ENCODE assay signal across 37 cellular contexts in the genomic region with DNA sequence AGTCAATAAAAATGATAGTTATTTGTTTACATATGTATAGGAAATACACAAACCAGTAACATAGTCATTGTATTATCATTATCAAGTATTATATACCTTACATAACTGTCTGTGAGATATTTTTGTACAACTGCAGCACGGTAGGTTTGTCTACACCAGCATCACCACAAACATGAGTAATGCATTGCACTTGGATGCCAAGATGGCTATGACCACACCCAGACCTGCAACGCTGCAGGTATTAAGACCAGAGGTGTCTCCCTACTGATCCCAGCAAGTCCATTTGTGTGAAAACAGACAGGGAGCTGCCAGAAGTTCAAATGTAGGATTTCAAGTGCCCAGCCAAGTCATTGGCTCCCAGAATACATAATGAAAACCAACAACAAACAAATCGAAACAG. TPM values are rescaled to one million over a fixed set of nuclear protein-coding genes. Genes with fewer than 3 reads are reported as not detected.
"Had no signal": no experiment of that assay in that cellular context is flagged by ENCODE, and none has a peak within 500 bp of the region (broad histone marks: within the 10 kb centered on the region; RNA-seq: fewer than 3 reads in every experiment).

No MANE protein-coding gene starts in this region.

- H3K36me3 ChIP-seq: brain microvascular endothelial cell, SJCRH30, WERI-Rb-1 had no signal

- H3K27me3 ChIP-seq: brain microvascular endothelial cell, SJCRH30 had no signal

- H3K4me2 ChIP-seq: PC-9 had no signal

- DNase-seq: activated CD4-positive, alpha-beta memory T cell treated with anti-CD3 and anti-CD28 coated beads, Interleukin-2, amount 10 ng/mL, durations not matched to agents 7 days and 5 days; activated CD4-positive, alpha-beta T cell treated with anti-CD3 and anti-CD28 coated beads for 1 hour; activated CD4-positive, alpha-beta T cell treated with anti-CD3 and anti-CD28 coated beads for 48 hours; activated CD4-positive, CD25-positive, alpha-beta regulatory T cell; activated CD8-positive, alpha-beta memory T cell treated with anti-CD3 and anti-CD28 coated beads for 24 hours; activated CD8-positive, alpha-beta memory T cell treated with anti-CD3 and anti-CD28 coated beads, Interleukin-2, amount 10 ng/mL, durations not matched to agents 7 days and 5 days; activated CD8-positive, alpha-beta memory T cell treated with anti-CD3 and anti-CD28 coated beads, Interleukin-2, amount 50 U/mL, for 48 hours; activated effector memory CD4-positive, alpha-beta T cell treated with Interleukin-2 at 50 U/mL for 16 hours; activated naive CD4-positive, alpha-beta T cell treated with anti-CD3 and anti-CD28 coated beads, Interleukin-2, amount 50 U/mL, for 16 hours; activated naive CD8-positive, alpha-beta T cell treated with anti-CD3 and anti-CD28 coated beads for 36 hours; activated T-cell treated with anti-CD3 and anti-CD28 coated beads, Interleukin-2, amount 50 U/mL, for 48 hours; amniotic stem cell; aorta; brain microvascular endothelial cell; Kasumi-1; KBM-7; MM.1S; MV-4-11; NCI-H1092 treated with DMSO at 0.1 percent for 48 hours; NCI-H1417; NCI-H146; NCI-H187; NCI-H2029 treated with DMSO at 0.1 percent for 48 hours; NCI-H2107; NCI-H2171; NCI-H510A; NCI-H526; NCI-H748 treated with DMSO at 0.1 percent for 48 hours; NK-92 treated with Interleukin-12 subunit alpha and Interleukin-12 subunit beta, amount 100 ng/mL, for 24 hours; PC-9; SHP77; SJCRH30; T1000; WERI-Rb-1 had no signal

- H3K4me1 ChIP-seq: SJCRH30 had no signal

- H3K27ac ChIP-seq: brain microvascular endothelial cell, PC-9, SJCRH30, SK-N-MC, WERI-Rb-1 had no signal

- H3K4me3 ChIP-seq: PC-9, SJCRH30, SK-N-MC had no signal

- FAIRE-seq: RCC 7860 had no signal

- H3K9me3 ChIP-seq: SJCRH30 had no signal

- ATAC-seq: activated CD8-positive, alpha-beta memory T cell treated with anti-CD3 and anti-CD28 coated beads, Interleukin-2, amount 10 ng/mL, durations not matched to agents 7 days and 5 days had no signal

- H2AFZ ChIP-seq: PC-9 had no signal

RNA-seq across cellular contexts. Expression of a gene that starts 34.2 kb away (rescaled TPM):
- total RNA-seq: activated CD4-positive, alpha-beta memory T cell treated with anti-CD3 and anti-CD28 coated beads, Interleukin-2, amount 10 ng/mL, durations not matched to agents 7 days and 5 days; PC-9; SJCRH30; T-helper 2 cell treated with Interferon-gamma antibody and Interleukin-4, amounts not matched to agents 100 ng/mL and 5 ng/mL, for 36 hours had no signal
